In genomic region chr16:70128844-70129243, GRCh38 we compare ENCODE assay signal across 3 cellular contexts. TPM values are rescaled to one million over a fixed set of nuclear protein-coding genes. Genes with fewer than 3 reads are reported as not detected.
"Had no signal": no experiment of that assay in that cellular context is flagged by ENCODE, and none has a peak within 500 bp of the region (broad histone marks: within the 10 kb centered on the region; RNA-seq: fewer than 3 reads in every experiment).

No MANE protein-coding gene starts in this region.

RNA-seq across cellular contexts. Expression of gene CLEC18C, which starts 44.7 kb away (rescaled TPM):
- total RNA-seq: HT1080, IMR-90 had no signal
- polyA plus RNA-seq: IgD-negative memory B cell had no signal
